7 cellular contexts compared by ENCODE assay signal in the genomic region with DNA sequence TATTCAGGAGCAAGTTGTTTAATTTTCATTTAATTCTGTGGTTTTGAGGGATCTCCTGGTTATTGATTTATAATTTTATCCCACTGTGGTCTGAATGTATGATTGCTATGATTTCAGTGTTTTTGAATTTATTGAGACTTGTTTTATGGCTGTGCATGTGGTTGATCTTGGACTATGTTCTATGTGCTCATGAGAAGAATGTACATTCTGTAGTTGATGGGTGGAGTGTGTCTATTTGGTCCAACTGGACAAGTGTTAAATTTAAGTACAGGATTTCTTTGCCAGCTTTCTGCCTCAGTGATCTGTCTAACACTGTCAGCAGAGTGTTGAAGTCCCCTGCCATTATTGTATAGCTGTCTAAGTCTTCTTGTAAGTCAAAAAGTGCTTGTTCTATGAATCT.
"Had no signal": no experiment of that assay in that cellular context is flagged by ENCODE, and none has a peak within 500 bp of the region (broad histone marks: within the 10 kb centered on the region; RNA-seq: fewer than 3 reads in every experiment).

No MANE protein-coding gene starts in this region.

- DNase-seq: H9, HCEC 1CT, IMR-90 had no signal

- H3K4me3 Mint-ChIP-seq: GM23338, H9 had no signal

- H3K27ac Mint-ChIP-seq: GM23338, H9 had no signal

- H3K4me1 Mint-ChIP-seq: GM23338, H9 had no signal

- ATAC-seq: GM23338, K562 had no signal

- H3K4me3 ChIP-seq: GM23338, K562 had no signal

- FAIRE-seq: H1, HTR-8/SVneo, K562 had no signal

- H3K9me3 Mint-ChIP-seq: GM23338, H9 had no signal
